In genomic region chr1:54582566-54583306, GRCh38 we compare ENCODE assay signal across 12 cellular contexts. TPM values are rescaled to one million over a fixed set of nuclear protein-coding genes. Genes with fewer than 3 reads are reported as not detected.
DNase-seq lines count a peak whose midpoint lies in the region; ATAC-seq lines count a peak whose summit lies in the region.
"Had no signal": no experiment of that assay in that cellular context is flagged by ENCODE, and none has a peak within 500 bp of the region (broad histone marks: within the 10 kb centered on the region; RNA-seq: fewer than 3 reads in every experiment).

No MANE protein-coding gene starts in this region.

- H3K9me3 ChIP-seq in iPS-20b (ENCODE audit: insufficient read depth, low read depth, low read length), result no peaks in the 10 kb centered on the region
- H3K9me3 ChIP-seq in stomach smooth muscle (ENCODE audit: control insufficient read depth in 2 of 2, low read length in 2 of 2), result no peaks in the 10 kb centered on the region

- H3K9ac ChIP-seq in iPS-20b (ENCODE audit: low read depth, low read length) (peak overlapping the region; percentile 22; the same call in 1 of the 2 replicates), stomach smooth muscle (ENCODE audit: low read length in 2 of 2) (no peak overlapping the region)
- H3K9ac ChIP-seq: KMS-11 had no signal

- no peaks in the 10 kb centered on the region for H3K36me3 ChIP-seq in iPS-20b (ENCODE audit: insufficient read depth, low read depth, low read length)
- H3K36me3 ChIP-seq in stomach smooth muscle (ENCODE audit: control insufficient read depth in 2 of 2, insufficient read depth in 2 of 2, low read length in 2 of 2), result peaks cover 4 to 15% of the 10 kb centered on the region in 2 donors

- H3K4me3 ChIP-seq in iPS-20b (ENCODE audit: low read length) (no peak overlapping the region; the same call in 1 of the 2 replicates), stomach smooth muscle (ENCODE audit: low read length in 2 of 2) (no peak overlapping the region)

- ATAC-seq in GM19324 (IDR thresholded peaks at IDR 0.05; ENCODE audit: low FRiP score, unreplicated experiment), result no peak
- ATAC-seq: activated T-cell treated with anti-CD3 and anti-CD28 coated beads, Interleukin-2, amount 50 U/mL, for 72 hours; stimulated activated memory B cell treated with anti-CD40 and anti-IgM and Interleukin-4, amounts not matched to agents 10 μg/mL and 1 μg/mL and 100 μg/mL, for 72 hours had no signal

- DNase-seq in NCI-H2029 (lab: John Stamatoyannopoulos, UW), result peak; percentile 84
- DNase-seq in NCI-H2029 treated with DMSO at 0.1 percent for 48 hours (lab: John Stamatoyannopoulos, UW), result no peak
- DNase-seq in NCI-H774 (lab: John Stamatoyannopoulos, UW), result peak; percentile 80
- no peak for DNase-seq in occipital lobe (lab: John Stamatoyannopoulos, UW)
- no peak for DNase-seq in T-helper 9 cell
- DNase-seq: activated T-cell treated with anti-CD3 and anti-CD28 coated beads, Interleukin-2, amount 50 U/mL, for 72 hours had no signal

- H3K27me3 ChIP-seq in iPS-20b (ENCODE audit: insufficient read depth, low read length) (no peaks in the 10 kb centered on the region), stomach smooth muscle (ENCODE audit: control insufficient read depth in 1 of 2, insufficient read depth in 2 of 2, low read length in 2 of 2) (no peaks in the 10 kb centered on the region)

- H3K27ac ChIP-seq in iPS-20b (ENCODE audit: low read length) (no peak overlapping the region), stomach smooth muscle (ENCODE audit: low read length) (peak overlapping the region; percentile 98)
- H3K27ac ChIP-seq: KMS-11 had no signal

- H3K4me1 ChIP-seq in iPS-20b (ENCODE audit: insufficient read depth, low read length), result peaks cover 20% of the 10 kb centered on the region; the same call in 1 of the 2 replicates
- H3K4me1 ChIP-seq in stomach smooth muscle (ENCODE audit: control insufficient read depth, insufficient read depth, low read length), result peaks cover 55% of the 10 kb centered on the region

RNA-seq across cellular contexts. Expression of gene ACOT11, which starts 34.7 kb away (rescaled TPM):
- 1.9 TPM for total RNA-seq in occipital lobe

RNA-seq across cellular contexts. Expression of gene FAM151A, which starts 40.6 kb away (rescaled TPM):
- total RNA-seq in occipital lobe, result not detected
- total RNA-seq: activated T-cell treated with anti-CD3 and anti-CD28 coated beads, Interleukin-2, amount 50 U/mL, for 72 hours; fibroblast of villous mesenchyme had no signal

RNA-seq across cellular contexts. Expression of gene MROH7, which starts 58.9 kb away (rescaled TPM):
- 1.4 TPM for total RNA-seq in occipital lobe

Comparison
In these comparisons a context has a peak if more than half of its experiments do, and no peak if none do; other contexts are left out.
1. DNase-seq: peak in NCI-H2029 (single experiment) and NCI-H774 (single experiment); none in NCI-H2029 treated with DMSO at 0.1 percent for 48 hours (single experiment), occipital lobe (single experiment) and T-helper 9 cell (single experiment).